In the genomic region with DNA sequence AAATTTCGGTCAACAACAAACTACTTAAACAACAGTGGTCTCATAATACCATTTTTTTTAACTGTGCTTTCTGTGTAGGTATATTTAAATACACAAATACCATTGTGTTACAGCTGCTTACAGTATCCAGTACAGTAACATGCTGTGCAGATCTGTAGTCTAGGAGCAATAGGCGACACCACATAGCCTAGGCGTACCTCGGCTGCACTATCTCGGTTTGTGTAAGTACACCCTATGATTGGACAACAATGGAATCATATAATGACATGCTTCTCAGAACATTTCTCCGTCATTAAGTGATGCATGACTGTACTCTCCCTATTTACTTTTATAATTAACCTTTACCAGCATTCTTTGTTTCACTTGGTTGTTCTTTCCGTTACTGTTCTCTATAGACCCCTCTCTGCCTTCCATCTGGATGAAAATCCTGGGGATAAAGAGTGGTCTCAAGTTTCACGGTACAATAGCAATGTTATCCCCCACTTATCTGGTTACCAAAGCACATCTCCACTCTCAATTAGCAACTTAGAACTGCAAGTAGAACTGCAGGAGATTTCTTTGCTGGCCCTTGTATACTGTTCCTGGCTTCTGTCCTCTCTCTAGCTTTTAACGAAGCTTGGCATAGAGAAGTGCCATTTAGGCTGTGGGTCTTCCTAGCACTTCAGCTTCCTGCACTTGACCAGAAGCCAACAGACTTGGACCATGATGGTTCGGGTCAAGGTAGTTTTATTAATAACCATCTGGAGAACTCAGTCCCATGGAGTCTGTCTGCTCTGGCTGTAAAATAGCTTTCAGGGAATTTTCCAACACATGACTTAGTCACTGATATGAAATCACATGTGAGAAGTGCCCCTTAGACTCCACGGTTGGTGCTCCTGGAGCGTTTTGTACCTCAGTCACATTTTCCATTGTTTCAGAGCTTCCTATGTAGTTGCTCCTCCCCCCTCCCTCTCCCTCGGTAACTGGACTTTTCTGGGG, we compare ENCODE assay signal across 12 cellular contexts.
A peak's percentile ranks its signal among the peaks of the same experiment; 100 is the strongest.
DNase-seq lines count a peak whose midpoint lies in the region; ATAC-seq and TF ChIP-seq lines count a peak whose summit lies in the region.
"Had no signal": no experiment of that assay in that cellular context is flagged by ENCODE, and none has a peak within 500 bp of the region (broad histone marks: within the 10 kb centered on the region; RNA-seq: fewer than 3 reads in every experiment).

No MANE protein-coding gene starts in this region.

- peaks cover 15% of the 10 kb centered on the region for H3K4me1 ChIP-seq in GM23338 (ENCODE audit: insufficient read depth)
- no peaks in the 10 kb centered on the region for H3K4me1 ChIP-seq in hepatocyte (ENCODE audit: insufficient read depth)
- H3K4me1 ChIP-seq in effector memory CD4-positive, alpha-beta T cell (ENCODE audit: control insufficient read depth, insufficient read depth, low read length, poor library complexity, severe bottlenecking) = no peaks in the 10 kb centered on the region

- H3K4me2 ChIP-seq in GM23338 (no peak overlapping the region), hepatocyte (no peak overlapping the region)

- H3K79me2 ChIP-seq in GM23338 (replicated peaks; ENCODE audit: insufficient read depth) = no peaks in the 10 kb centered on the region
- H3K79me2 ChIP-seq in hepatocyte = no peaks in the 10 kb centered on the region

- H3K27me3 ChIP-seq in GM23338 (ENCODE audit: insufficient read depth) (no peaks in the 10 kb centered on the region), hepatocyte (no peaks in the 10 kb centered on the region), H7 (ENCODE audit: control insufficient read depth, insufficient read depth, low read length) (no peaks in the 10 kb centered on the region)
- no peaks in the 10 kb centered on the region for H3K27me3 ChIP-seq in effector memory CD4-positive, alpha-beta T cell (replicated peaks; ENCODE audit: control insufficient read depth, insufficient read depth, low read length, poor library complexity, severe bottlenecking)

- H3K4me1 Mint-ChIP-seq in GM23338 (peaks cover 27% of the 10 kb centered on the region), chondrocyte (ENCODE audit: low read depth) (peaks cover 16% of the 10 kb centered on the region)

- no peaks in the 10 kb centered on the region for H3K9me2 ChIP-seq in GM23338 (ENCODE audit: insufficient read depth)
- H3K9me2 ChIP-seq in hepatocyte (replicated peaks; ENCODE audit: insufficient read depth) = no peaks in the 10 kb centered on the region

- H3K4me3 Mint-ChIP-seq in GM23338 (no peak overlapping the region), chondrocyte (ENCODE audit: unreplicated experiment) (no peak overlapping the region)

- ATAC-seq in GM23338 = peak; percentile 44
- ATAC-seq in HG03354 (IDR thresholded peaks at IDR 0.05; ENCODE audit: poor library complexity, severe bottlenecking, unreplicated experiment) = no peak

- H3F3A ChIP-seq in GM23338 (replicated peaks; ENCODE audit: low read depth) = no peaks in the 10 kb centered on the region

- H3K9me3 ChIP-seq in hepatocyte (ENCODE audit: low read depth) = no peaks in the 10 kb centered on the region
- no peaks in the 10 kb centered on the region for H3K9me3 ChIP-seq in effector memory CD4-positive, alpha-beta T cell (ENCODE audit: control insufficient read depth, low read length)

- no peak for TF ChIP-seq CTCF in GM23338 (conservative IDR thresholded peaks at IDR 0.05; ENCODE audit: low read depth in 2 of 2)
- no peak for TF ChIP-seq CTCF in hepatocyte (IDR thresholded peaks at IDR 0.05; ENCODE audit: poor library complexity)
- no peak for TF ChIP-seq CTCF in chondrocyte (IDR thresholded peaks at IDR 0.05)

- H3K36me3 ChIP-seq in GM23338 (ENCODE audit: insufficient read depth) (no peaks in the 10 kb centered on the region), hepatocyte (replicated peaks; ENCODE audit: insufficient read depth, low read depth) (no peaks in the 10 kb centered on the region), H7 (replicated peaks; ENCODE audit: control insufficient read depth, insufficient read depth, low read length) (no peaks in the 10 kb centered on the region)
- no peaks in the 10 kb centered on the region for H3K36me3 ChIP-seq in effector memory CD4-positive, alpha-beta T cell (ENCODE audit: control insufficient read depth, insufficient read depth, low read length)

- H3K4me3 ChIP-seq in GM23338 (no peak overlapping the region), hepatocyte (no peak overlapping the region), H7 (ENCODE audit: insufficient read depth, low read depth, low read length) (no peak overlapping the region)
- H3K4me3 ChIP-seq in effector memory CD4-positive, alpha-beta T cell (ENCODE audit: insufficient read depth, low read depth, low read length, poor library complexity, severe bottlenecking) = no peak overlapping the region

- WGBS in hepatocyte (ENCODE audit: low lambda C conversion rate, missing lambda C conversion rate) = 68% methylated on average over 13 of the region's 13 CpGs

- H3K9me3 Mint-ChIP-seq in GM23338 (no peaks in the 10 kb centered on the region), chondrocyte (ENCODE audit: low read depth) (no peaks in the 10 kb centered on the region)

- H3K27ac ChIP-seq in GM23338 (ENCODE audit: low read depth) (no peak overlapping the region), hepatocyte (no peak overlapping the region)
- no peak overlapping the region for H3K27ac ChIP-seq in effector memory CD4-positive, alpha-beta T cell (ENCODE audit: insufficient read depth, low read length, poor library complexity, severe bottlenecking)

- H3K27me3 Mint-ChIP-seq in GM23338 (ENCODE audit: insufficient read depth, low read depth, poor library complexity) = peaks cover 6% of the 10 kb centered on the region
- H3K27me3 Mint-ChIP-seq in chondrocyte (ENCODE audit: low read depth) = no peaks in the 10 kb centered on the region

- no peaks in the 10 kb centered on the region for H3K36me3 Mint-ChIP-seq in GM23338 (ENCODE audit: low read depth)
- no peaks in the 10 kb centered on the region for H3K36me3 Mint-ChIP-seq in chondrocyte (ENCODE audit: low read depth)

- H2AFZ ChIP-seq in GM23338 (peak overlapping the region; percentile 80), hepatocyte (no peak overlapping the region)

- DNase-seq in GM23338 (ENCODE audit: low spot score) (no peak), NCI-H2029 treated with DMSO at 0.1 percent for 48 hours (lab: John Stamatoyannopoulos, UW) (peak; percentile 28), RPMI7951 (ENCODE audit: low read depth) (peak; percentile 24), hepatocyte (ENCODE audit: low spot score) (peak; percentile 24), chondrocyte (ENCODE audit: low spot score) (no peak), H7 (no peak)
- no peak for DNase-seq in effector memory CD4-positive, alpha-beta T cell
- DNase-seq: activated effector memory CD4-positive, alpha-beta T cell treated with Interleukin-2 at 50 U/mL for 16 hours; AML-193; DMS53; midbrain had no signal

- H3K27ac Mint-ChIP-seq in GM23338 (no peak overlapping the region), chondrocyte (ENCODE audit: unreplicated experiment) (no peak overlapping the region)

- H4K20me1 ChIP-seq in GM23338 (replicated peaks; ENCODE audit: insufficient read depth) = no peaks in the 10 kb centered on the region
- no peaks in the 10 kb centered on the region for H4K20me1 ChIP-seq in hepatocyte (ENCODE audit: insufficient read depth, poor library complexity, severe bottlenecking)

TF ChIP-seq in GM23338, 12 proteins besides CTCF, POLR2A, EP300 and RAD21 (continues in another document):
- TF ChIP-seq, protein P1, sequence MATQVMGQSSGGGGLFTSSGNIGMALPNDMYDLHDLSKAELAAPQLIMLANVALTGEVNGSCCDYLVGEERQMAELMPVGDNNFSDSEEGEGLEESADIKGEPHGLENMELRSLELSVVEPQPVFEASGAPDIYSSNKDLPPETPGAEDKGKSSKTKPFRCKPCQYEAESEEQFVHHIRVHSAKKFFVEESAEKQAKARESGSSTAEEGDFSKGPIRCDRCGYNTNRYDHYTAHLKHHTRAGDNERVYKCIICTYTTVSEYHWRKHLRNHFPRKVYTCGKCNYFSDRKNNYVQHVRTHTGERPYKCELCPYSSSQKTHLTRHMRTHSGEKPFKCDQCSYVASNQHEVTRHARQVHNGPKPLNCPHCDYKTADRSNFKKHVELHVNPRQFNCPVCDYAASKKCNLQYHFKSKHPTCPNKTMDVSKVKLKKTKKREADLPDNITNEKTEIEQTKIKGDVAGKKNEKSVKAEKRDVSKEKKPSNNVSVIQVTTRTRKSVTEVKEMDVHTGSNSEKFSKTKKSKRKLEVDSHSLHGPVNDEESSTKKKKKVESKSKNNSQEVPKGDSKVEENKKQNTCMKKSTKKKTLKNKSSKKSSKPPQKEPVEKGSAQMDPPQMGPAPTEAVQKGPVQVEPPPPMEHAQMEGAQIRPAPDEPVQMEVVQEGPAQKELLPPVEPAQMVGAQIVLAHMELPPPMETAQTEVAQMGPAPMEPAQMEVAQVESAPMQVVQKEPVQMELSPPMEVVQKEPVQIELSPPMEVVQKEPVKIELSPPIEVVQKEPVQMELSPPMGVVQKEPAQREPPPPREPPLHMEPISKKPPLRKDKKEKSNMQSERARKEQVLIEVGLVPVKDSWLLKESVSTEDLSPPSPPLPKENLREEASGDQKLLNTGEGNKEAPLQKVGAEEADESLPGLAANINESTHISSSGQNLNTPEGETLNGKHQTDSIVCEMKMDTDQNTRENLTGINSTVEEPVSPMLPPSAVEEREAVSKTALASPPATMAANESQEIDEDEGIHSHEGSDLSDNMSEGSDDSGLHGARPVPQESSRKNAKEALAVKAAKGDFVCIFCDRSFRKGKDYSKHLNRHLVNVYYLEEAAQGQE (IDR thresholded peaks at IDR 0.05; ENCODE audit: unreplicated experiment) = no peak
- TF ChIP-seq NANOG (IDR thresholded peaks at IDR 0.05; ENCODE audit: borderline replicate concordance) = no peak
- no peak for TF ChIP-seq JUNB (IDR thresholded peaks at IDR 0.05; ENCODE audit: unreplicated experiment)
- TF ChIP-seq POLR2AphosphoS5 (IDR thresholded peaks at IDR 0.05; ENCODE audit: low read depth) = no peak
- no peak for TF ChIP-seq ZNF331 (CRISPR knock-in tag; IDR thresholded peaks at IDR 0.05; ENCODE audit: low read depth)
- no peak for TF ChIP-seq STAT1 (IDR thresholded peaks at IDR 0.05; ENCODE audit: unreplicated experiment)
- no peak for TF ChIP-seq CREB1 (CRISPR knock-in tag; IDR thresholded peaks at IDR 0.05; ENCODE audit: low read depth)
- TF ChIP-seq ZNF114 (CRISPR knock-in tag; IDR thresholded peaks at IDR 0.05) = no peak

Comparison
In these comparisons a context has a peak if more than half of its experiments do, and no peak if none do; other contexts are left out.
1. DNase-seq: peak in NCI-H2029 treated with DMSO at 0.1 percent for 48 hours (single experiment), RPMI7951 (single experiment) and hepatocyte (single experiment); none in GM23338 (single experiment), chondrocyte (single experiment), H7 (single experiment) and effector memory CD4-positive, alpha-beta T cell (0 of 3).